17 cellular contexts compared by ENCODE assay signal in genomic region chr11:94653561-94653960, GRCh38.
DNase-seq lines count a peak whose midpoint lies in the region; ATAC-seq and TF ChIP-seq lines count a peak whose summit lies in the region.
"Had no signal": no experiment of that assay in that cellular context is flagged by ENCODE, and none has a peak within 500 bp of the region (broad histone marks: within the 10 kb centered on the region; RNA-seq: fewer than 3 reads in every experiment).

No MANE protein-coding gene starts in this region.

- H3K27me3 Mint-ChIP-seq in endodermal cell (ENCODE audit: insufficient read depth), result no peaks in the 10 kb centered on the region

- 81 to 94% methylated on average over 2 to 5 of the region's 5 CpGs for WGBS in endodermal cell (ENCODE audit: insufficient coverage in 1 of 2, insufficient read length in 1 of 2), 2 experiments

- peaks cover 53% of the 10 kb centered on the region for H3K36me3 Mint-ChIP-seq in endodermal cell (ENCODE audit: low read depth)
- H3K36me3 Mint-ChIP-seq: CD8-positive, alpha-beta memory T cell had no signal

- H3K4me1 Mint-ChIP-seq in endodermal cell, result peaks cover 51% of the 10 kb centered on the region
- H3K4me1 Mint-ChIP-seq: CD8-positive, alpha-beta memory T cell had no signal

- no peak for TF ChIP-seq CTCF in endodermal cell (conservative IDR thresholded peaks at IDR 0.05)

- H3K27ac ChIP-seq in HUES6 (ENCODE audit: low read depth, low read length) (no peak overlapping the region; the same call in 1 of the 2 replicates), endodermal cell (ENCODE audit: low read depth, low read length) (no peak overlapping the region)
- H3K27ac ChIP-seq: BLaER1, HL-60 had no signal

- peak overlapping the region; percentile 57 for H3K27ac Mint-ChIP-seq in endodermal cell
- H3K27ac Mint-ChIP-seq: CD8-positive, alpha-beta memory T cell had no signal

- H3K4me3 ChIP-seq in HUES6 (ENCODE audit: low read depth, low read length), result no peak overlapping the region
- no peak overlapping the region for H3K4me3 ChIP-seq in endodermal cell (ENCODE audit: low read length)
- H3K4me3 ChIP-seq: BLaER1 had no signal

- peaks cover 40% of the 10 kb centered on the region for H3K4me1 ChIP-seq in ES-I3 (ENCODE audit: insufficient read depth, low read length)
- H3K4me1 ChIP-seq in HUES6 (ENCODE audit: control insufficient read depth, insufficient read depth, low read length), result peaks cover 72% of the 10 kb centered on the region
- H3K4me1 ChIP-seq in endodermal cell (ENCODE audit: control insufficient read depth, insufficient read depth, low read length), result peaks cover 15% of the 10 kb centered on the region
- H3K4me1 ChIP-seq: BLaER1 had no signal

- DNase-seq in endodermal cell (peak; percentile 55), left lobe of liver (ENCODE audit: low spot score) (peak; percentile 7), NCI-H146 treated with DMSO at 0.1 percent for 48 hours (lab: John Stamatoyannopoulos, UW; ENCODE audit: unreplicated experiment) (no peak), anterior cingulate cortex (lab: John Stamatoyannopoulos, UW) (no peak), T1000 (lab: John Stamatoyannopoulos, UW) (no peak)
- DNase-seq: 8988T; AML-193; Caco-2; CD8-positive, alpha-beta memory T cell; DND-41; GF-D8 had no signal

- H3K9me3 Mint-ChIP-seq in endodermal cell, result no peaks in the 10 kb centered on the region
- H3K9me3 Mint-ChIP-seq: CD8-positive, alpha-beta memory T cell had no signal

- H3K36me3 ChIP-seq in ES-I3 (ENCODE audit: insufficient read depth, low read length), result peaks cover 52% of the 10 kb centered on the region
- peaks cover 88% of the 10 kb centered on the region for H3K36me3 ChIP-seq in HUES6 (ENCODE audit: control insufficient read depth, insufficient read depth, low read length)
- H3K36me3 ChIP-seq in endodermal cell (ENCODE audit: control insufficient read depth, insufficient read depth, low read length), result peaks cover 71% of the 10 kb centered on the region
- H3K36me3 ChIP-seq: BLaER1 had no signal

- no peak for ATAC-seq in left lobe of liver
- ATAC-seq in HG03175 (IDR thresholded peaks at IDR 0.05; ENCODE audit: unreplicated experiment), result no peak
- ATAC-seq: HCT116 had no signal

- H3K4me3 Mint-ChIP-seq in endodermal cell, result no peak overlapping the region
- H3K4me3 Mint-ChIP-seq: CD8-positive, alpha-beta memory T cell had no signal

- no peaks in the 10 kb centered on the region for H3K9me3 ChIP-seq in ES-I3 (ENCODE audit: control insufficient read depth, insufficient read depth, low read length)
- H3K9me3 ChIP-seq in HUES6 (ENCODE audit: control insufficient read depth, insufficient read depth, low read depth, low read length), result no peaks in the 10 kb centered on the region
- H3K9me3 ChIP-seq in endodermal cell (ENCODE audit: control insufficient read depth, low read length), result no peaks in the 10 kb centered on the region
- H3K9me3 ChIP-seq: BLaER1, Caco-2 had no signal

- H3K9ac ChIP-seq in ES-I3 (ENCODE audit: low read depth, low read length) (peak overlapping the region; percentile 2; the same call in 1 of the 2 replicates), HUES6 (ENCODE audit: low read length) (peak overlapping the region; percentile 22), endodermal cell (ENCODE audit: extremely low read depth, low read length, poor library complexity, severe bottlenecking) (no peak overlapping the region)
- H3K9ac ChIP-seq: BLaER1 had no signal

- H3K27me3 ChIP-seq in HUES6 (ENCODE audit: control insufficient read depth, insufficient read depth, low read length) (no peaks in the 10 kb centered on the region), endodermal cell (ENCODE audit: control insufficient read depth, insufficient read depth, low read length, poor library complexity, severe bottlenecking) (no peaks in the 10 kb centered on the region)
- H3K27me3 ChIP-seq: BLaER1 had no signal

Comparison
In these comparisons a context has a peak if more than half of its experiments do, and no peak if none do; other contexts are left out.
1. DNase-seq: peak in endodermal cell (single experiment) and left lobe of liver (single experiment); none in NCI-H146 treated with DMSO at 0.1 percent for 48 hours (single experiment), anterior cingulate cortex (0 of 58) and T1000 (single experiment).